In the genomic region with DNA sequence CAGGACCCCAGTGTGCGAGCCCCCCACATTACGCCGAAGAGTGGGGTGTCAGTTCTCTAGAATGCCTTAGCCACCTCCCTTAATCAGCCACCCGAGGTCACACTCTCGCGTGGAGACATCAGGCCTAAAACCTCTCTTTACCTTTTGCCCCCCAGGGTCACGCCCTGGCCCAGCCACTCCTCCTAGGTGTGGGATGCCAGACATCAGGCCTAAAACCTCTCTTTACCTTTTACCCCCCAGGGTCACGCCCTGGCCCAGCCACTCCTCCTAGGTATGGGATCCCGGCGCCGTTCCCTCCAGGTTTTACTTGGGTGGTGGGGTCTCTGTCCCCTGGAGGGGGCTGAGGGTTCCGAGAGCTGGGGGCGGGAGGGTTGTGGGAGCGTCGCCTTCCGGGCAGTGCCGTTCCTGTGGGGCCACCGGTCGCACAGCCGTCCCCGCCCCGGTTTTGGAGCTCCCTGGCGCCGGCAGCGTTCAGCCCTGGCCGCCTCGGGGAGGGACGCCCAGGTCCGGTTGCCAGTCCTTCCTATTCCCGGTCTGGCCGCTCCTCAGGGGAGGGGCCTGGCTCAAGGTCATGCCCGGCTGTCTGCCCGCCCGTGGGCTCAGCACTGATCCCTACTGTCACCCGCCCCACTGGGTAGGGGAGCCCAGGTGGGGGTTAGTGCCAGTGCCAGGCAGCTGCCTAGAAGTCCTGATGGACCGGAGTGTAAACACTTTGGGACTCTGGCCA, we compare ENCODE assay signal across 9 cellular contexts. TPM values are rescaled to one million over a fixed set of nuclear protein-coding genes. Genes with fewer than 3 reads are reported as not detected.
DNase-seq lines count a peak whose midpoint lies in the region; ATAC-seq, FAIRE-seq and TF ChIP-seq lines count a peak whose summit lies in the region.
"Had no signal": no experiment of that assay in that cellular context is flagged by ENCODE, and none has a peak within 500 bp of the region (broad histone marks: within the 10 kb centered on the region; RNA-seq: fewer than 3 reads in every experiment).

No MANE protein-coding gene starts in this region.

- H3K4me2 ChIP-seq in HCT116 (ENCODE audit: low read length) (peak overlapping the region; percentile 90), endothelial cell of umbilical vein (ENCODE audit: insufficient read depth, low read length) (peak overlapping the region; percentile 60)

- H3K9ac ChIP-seq in HCT116 (ENCODE audit: low read length) (peak overlapping the region; percentile 80), endothelial cell of umbilical vein (replicated peaks; ENCODE audit: extremely low read depth, insufficient read depth, low read length) (peak overlapping the region; percentile 83)

- H3K4me1 ChIP-seq in HCT116 (ENCODE audit: control insufficient read depth in 1 of 2, insufficient read depth in 2 of 2, low read length in 2 of 2) = peaks cover 16 to 24% of the 10 kb centered on the region in 2 experiments
- H3K4me1 ChIP-seq in endothelial cell of umbilical vein (ENCODE audit: control insufficient read depth, extremely low read depth, insufficient read depth, low read length) = peaks cover 6% of the 10 kb centered on the region
- H3K4me1 ChIP-seq in mononuclear cell (ENCODE audit: insufficient read depth, low read length) = peaks cover 22% of the 10 kb centered on the region

- H2AFZ ChIP-seq in HCT116 (ENCODE audit: low read depth, low read length, poor library complexity, severe bottlenecking) = no peak overlapping the region
- H2AFZ ChIP-seq in endothelial cell of umbilical vein (ENCODE audit: low read depth, low read length) = peak overlapping the region; percentile 70

- FAIRE-seq in endothelial cell of umbilical vein (lab: Jason Lieb, UNC) (peak; percentile 47), urothelium cell line (lab: Jason Lieb, UNC) (no peak)
- FAIRE-seq: TTC549 had no signal

- H3K9me2 ChIP-seq in HCT116 (ENCODE audit: insufficient read depth) = no peaks in the 10 kb centered on the region

- H3K27me3 ChIP-seq in HCT116 (ENCODE audit: insufficient read depth, low read length) = no peaks in the 10 kb centered on the region
- no peaks in the 10 kb centered on the region for H3K27me3 ChIP-seq in endothelial cell of umbilical vein (ENCODE audit: control insufficient read depth in 2 of 2, insufficient read depth in 2 of 2, low read length in 2 of 2)
- no peaks in the 10 kb centered on the region for H3K27me3 ChIP-seq in mononuclear cell (ENCODE audit: insufficient read depth, low read length)

- CTCF ChIA-PET in HCT116 (lab: Charles Lee) = no interaction called here
- CTCF ChIA-PET in T-cell (lab: Charles Lee) = no interaction called here
- CTCF ChIA-PET in endothelial cell of umbilical vein (lab: Charles Lee) = interaction anchor here (2.7 kb wide), 1 partner anchor 106 kb away, joined by 13 read pairs; no protein-coding TSS in a partner anchor

- H3K4me3 ChIP-seq in HCT116 (replicated peaks in 1 of 2; ENCODE audit: low read depth in 1 of 2, low read length in 2 of 2) (peak overlapping the region; percentile 93 to 94), endothelial cell of umbilical vein (replicated peaks in 1 of 3; ENCODE audit: insufficient read depth in 1 of 3, low read depth in 1 of 3, low read length in 3 of 3) (peak overlapping the region; percentile 59 to 75 (median 73)), mononuclear cell (ENCODE audit: low read length) (peak overlapping the region; percentile 91)

- TF ChIP-seq POLR2A in HCT116 (IDR thresholded peaks at IDR 0.05; ENCODE audit: borderline replicate concordance, extremely low read depth, insufficient read depth, insufficient read length) (no peak), endothelial cell of umbilical vein (IDR thresholded peaks at IDR 0.05; ENCODE audit: low read depth, low read length) (no peak)

- BruUV-seq in HCT116 (replicated peaks; lab: Mats Ljungman, UMichigan) = no TSS peak
- no TSS peak for BruUV-seq in endothelial cell of umbilical vein (replicated peaks; lab: Mats Ljungman, UMichigan)

- intact Hi-C loops in HCT116 (cut with micrococcal nuclease) = no loop called here
- intact Hi-C loops in endothelial cell of umbilical vein (cut with micrococcal nuclease) = loop anchor here (1.0 to 2.0 kb wide), 2 partner anchors 388 to 429 kb away; a partner anchor contains a TSS

- H3K27me3 Mint-ChIP-seq in T-cell = no peaks in the 10 kb centered on the region

- TF ChIP-seq CTCF in HCT116 (IDR thresholded peaks at IDR 0.05 in 2 of 3, conservative IDR thresholded peaks at IDR 0.05 in 1 of 3; ENCODE audit: borderline replicate concordance in 1 of 3, insufficient read depth in 1 of 3, low read depth in 2 of 3, low read length in 2 of 3) (no peak), endothelial cell of umbilical vein (IDR thresholded peaks at IDR 0.05; ENCODE audit: extremely low read depth in 1 of 2, insufficient read depth in 1 of 2, low read depth in 1 of 2, low read length in 2 of 2) (no peak)

- H3K9me1 ChIP-seq in endothelial cell of umbilical vein (replicated peaks; ENCODE audit: control insufficient read depth, extremely low read depth, insufficient read depth, low read length) = no peaks in the 10 kb centered on the region

- H3K27ac ChIP-seq in HCT116 (ENCODE audit: low read depth, low read length) = peak overlapping the region; percentile 63
- no peak overlapping the region for H3K27ac ChIP-seq in endothelial cell of umbilical vein (ENCODE audit: insufficient read depth, low read depth, low read length)

- POLR2A ChIA-PET in HCT116 (lab: Charles Lee) (interaction anchor here (1.2 kb wide), 1 partner anchor 16 kb away, joined by 3 read pairs; no protein-coding TSS in a partner anchor), T-cell (lab: Charles Lee) (interaction anchor here in 1 of 2 donors (0.5 kb wide), 1 partner anchor 101 kb away, joined by 9 read pairs; no protein-coding TSS in a partner anchor), endothelial cell of umbilical vein (lab: Charles Lee) (no interaction called here)

- H3K36me3 ChIP-seq in HCT116 (ENCODE audit: control insufficient read depth in 1 of 2, insufficient read depth in 2 of 2, low read length in 2 of 2) (no peaks in the 10 kb centered on the region), endothelial cell of umbilical vein (ENCODE audit: control insufficient read depth in 2 of 2, extremely low read depth in 1 of 2, insufficient read depth in 2 of 2, low read length in 2 of 2) (peaks cover 0 to 2% of the 10 kb centered on the region in 2 experiments)

- peak overlapping the region; percentile 80 to 87 (median 82) for H3K4me3 Mint-ChIP-seq in T-cell

- no peaks in the 10 kb centered on the region for H3K9me3 ChIP-seq in HCT116 (ENCODE audit: control insufficient read depth in 1 of 2, insufficient read depth in 1 of 2, low read depth in 1 of 2, low read length in 2 of 2)
- H3K9me3 ChIP-seq in endothelial cell of umbilical vein (replicated peaks; ENCODE audit: control insufficient read depth, insufficient read depth, low read length) = no peaks in the 10 kb centered on the region
- no peaks in the 10 kb centered on the region for H3K9me3 ChIP-seq in mononuclear cell (ENCODE audit: low read depth, low read length)

- peak; percentile 47 for DNase-seq in D341Med (ENCODE audit: low spot score)
- no peak for DNase-seq in HCT116 (ENCODE audit: low read depth, low spot score)
- peak in 5 of 34 experiments; percentile 8 to 22 (median 13) for DNase-seq in T-cell
- DNase-seq in endothelial cell of umbilical vein (ENCODE audit: low read depth, low spot score) = peak; percentile 44
- DNase-seq in urothelium cell line (ENCODE audit: low spot score) = peak; percentile 40
- DNase-seq in activated CD4-positive, alpha-beta T cell treated with anti-CD3 and anti-CD28 coated beads for 4 hours = no peak

- peaks cover 6% of the 10 kb centered on the region for H3K36me3 Mint-ChIP-seq in T-cell

- RAD21 ChIA-PET in HCT116 (lab: Charles Lee; ENCODE audit: low non-redundant PET in 1 of 2, low total read pairs in 2 of 2, uncharacterized antibody in 2 of 2, unreplicated experiment in 2 of 2) = no interaction called here

- no peaks in the 10 kb centered on the region for H3K9me3 Mint-ChIP-seq in T-cell

- peak; percentile 42 for ATAC-seq in HCT116
- peak; percentile 9 to 35 (median 30) for ATAC-seq in T-cell (replicated peaks in 1 of 4)
- ATAC-seq in GM21737 (IDR thresholded peaks at IDR 0.05; ENCODE audit: unreplicated experiment) = no peak

- H4K20me1 ChIP-seq in HCT116 (ENCODE audit: insufficient read depth) = no peaks in the 10 kb centered on the region
- H4K20me1 ChIP-seq in endothelial cell of umbilical vein (replicated peaks; ENCODE audit: control insufficient read depth, extremely low read depth, insufficient read depth, low read length) = no peaks in the 10 kb centered on the region

- dilution Hi-C loops in endothelial cell of umbilical vein (cut with MboI; ENCODE audit: extremely low pct_ligation_motif_present, low sequenced_read_pairs) = no loop called here

- TF ChIP-seq RAD21 in HCT116 (IDR thresholded peaks at IDR 0.05; ENCODE audit: low read depth) = no peak

- peaks cover 23 to 29% (median 29%) of the 10 kb centered on the region in 3 donors for H3K4me1 Mint-ChIP-seq in T-cell

- H3K27ac Mint-ChIP-seq in T-cell = peak overlapping the region in 1 of 2 donors; percentile 31

- H3K79me2 ChIP-seq in HCT116 (ENCODE audit: insufficient read depth, low read length) = peaks cover 39% of the 10 kb centered on the region
- peaks cover 16% of the 10 kb centered on the region for H3K79me2 ChIP-seq in endothelial cell of umbilical vein (ENCODE audit: control insufficient read depth, insufficient read depth, low read length)

TF ChIP-seq in HCT116, 20 proteins besides CTCF, POLR2A, EP300 and RAD21 (continues in another document):
- TF ChIP-seq EGR1 (IDR thresholded peaks at IDR 0.05; ENCODE audit: low read depth) = no peak
- TF ChIP-seq, protein P1, sequence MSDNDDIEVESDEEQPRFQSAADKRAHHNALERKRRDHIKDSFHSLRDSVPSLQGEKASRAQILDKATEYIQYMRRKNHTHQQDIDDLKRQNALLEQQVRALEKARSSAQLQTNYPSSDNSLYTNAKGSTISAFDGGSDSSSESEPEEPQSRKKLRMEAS (IDR thresholded peaks at IDR 0.05) = no peak

TF ChIP-seq in endothelial cell of umbilical vein, 7 proteins besides CTCF, POLR2A, EP300 and RAD21:
- TF ChIP-seq, protein P1 (IDR thresholded peaks at IDR 0.05; ENCODE audit: insufficient read depth, insufficient read length) = no peak

RNA-seq across cellular contexts. Expression of a gene that starts 0.9 kb away (rescaled TPM):
- total RNA-seq in HCT116 (2021; ENCODE audit: unreplicated experiment) (31.6 TPM), T-cell (10 to 100 TPM; 73.5 to 85.9 (median 75.8) TPM), endothelial cell of umbilical vein (41.7 and 48.5 TPM in 2 replicates), mononuclear cell (52.4 TPM)
- polyA plus RNA-seq in HCT116 (2012) = 15.1 and 15.3 TPM in 2 replicates
- polyA plus RNA-seq in endothelial cell of umbilical vein = 12.7 and 13.6 TPM in 2 replicates
- 14.4 and 16.4 TPM in 2 replicates for polyA plus RNA-seq in endothelial cell of umbilical vein (2011; cell fraction: cytosol; rRNA removed)
- polyA plus RNA-seq in endothelial cell of umbilical vein (2011; cell fraction: nucleus; rRNA removed) = 36.9 and 42.3 TPM in 2 replicates
- 13.9 and 15.2 TPM in 2 replicates for polyA plus RNA-seq in endothelial cell of umbilical vein (2012)
- 65.0 and 93.7 TPM in 2 replicates for polyA minus RNA-seq in endothelial cell of umbilical vein
- 23.1 TPM for polyA minus RNA-seq in endothelial cell of umbilical vein (2011; cell fraction: cytosol; rRNA and poly(A)+ RNA removed)
- polyA minus RNA-seq in endothelial cell of umbilical vein (2011; cell fraction: nucleus; rRNA and poly(A)+ RNA removed) = 110 and 161 TPM in 2 replicates

Comparison
In these comparisons a context has a peak if more than half of its experiments do, and no peak if none do; other contexts are left out.
1. DNase-seq: peak in D341Med (single experiment), endothelial cell of umbilical vein (single experiment) and urothelium cell line (single experiment); none in HCT116 (single experiment) and activated CD4-positive, alpha-beta T cell treated with anti-CD3 and anti-CD28 coated beads for 4 hours (0 of 2).
2. Peak in every context shown above with its lines, with median percentiles within 50 percentile points of each other: H3K4me3 ChIP-seq.